ENCODE assay signal across 1 cellular context in the genomic region with DNA sequence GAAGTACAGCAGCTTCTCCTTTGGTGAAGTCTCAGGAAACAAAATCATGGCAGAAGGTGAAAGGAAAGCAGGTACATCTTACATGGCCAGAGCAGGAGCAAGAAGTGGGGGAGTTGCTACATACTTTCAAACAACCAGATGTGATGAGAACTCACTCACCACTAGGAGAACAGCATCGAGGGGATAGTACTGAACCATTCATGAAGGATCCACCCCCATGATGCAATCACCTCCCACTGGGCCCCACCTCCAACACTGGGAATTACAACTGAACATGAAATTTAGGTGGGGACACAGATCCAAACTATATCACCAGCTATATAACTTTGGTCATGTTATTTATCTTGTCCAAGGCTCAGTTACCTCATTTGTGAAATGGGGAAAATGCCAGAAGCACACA.
TF ChIP-seq lines count a peak whose summit lies in the region.

No MANE protein-coding gene starts in this region.

TF ChIP-seq in HEK293, 187 proteins besides CTCF, POLR2A, EP300 and RAD21 (continued from another document):
- TF ChIP-seq, protein P1, sequence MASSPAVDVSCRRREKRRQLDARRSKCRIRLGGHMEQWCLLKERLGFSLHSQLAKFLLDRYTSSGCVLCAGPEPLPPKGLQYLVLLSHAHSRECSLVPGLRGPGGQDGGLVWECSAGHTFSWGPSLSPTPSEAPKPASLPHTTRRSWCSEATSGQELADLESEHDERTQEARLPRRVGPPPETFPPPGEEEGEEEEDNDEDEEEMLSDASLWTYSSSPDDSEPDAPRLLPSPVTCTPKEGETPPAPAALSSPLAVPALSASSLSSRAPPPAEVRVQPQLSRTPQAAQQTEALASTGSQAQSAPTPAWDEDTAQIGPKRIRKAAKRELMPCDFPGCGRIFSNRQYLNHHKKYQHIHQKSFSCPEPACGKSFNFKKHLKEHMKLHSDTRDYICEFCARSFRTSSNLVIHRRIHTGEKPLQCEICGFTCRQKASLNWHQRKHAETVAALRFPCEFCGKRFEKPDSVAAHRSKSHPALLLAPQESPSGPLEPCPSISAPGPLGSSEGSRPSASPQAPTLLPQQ (tag by site-specific recombination; IDR thresholded peaks at IDR 0.05) = peak; percentile 88
- TF ChIP-seq ZFP69B (tag by site-specific recombination; IDR thresholded peaks at IDR 0.05) = peak; percentile 86
